ENCODE assay signal across 11 cellular contexts in genomic region chr10:98340946-98341345, GRCh38.
A peak's percentile ranks its signal among the peaks of the same experiment; 100 is the strongest.
DNase-seq lines count a peak whose midpoint lies in the region; ATAC-seq and TF ChIP-seq lines count a peak whose summit lies in the region.
"Had no signal": no experiment of that assay in that cellular context is flagged by ENCODE, and none has a peak within 500 bp of the region (broad histone marks: within the 10 kb centered on the region; RNA-seq: fewer than 3 reads in every experiment).

No MANE protein-coding gene starts in this region.

- WGBS in SK-N-SH (ENCODE audit: low lambda C conversion rate), result 6% methylated on average over 2 of the region's 2 CpGs

- peaks cover 23% of the 10 kb centered on the region for H3K27me3 Mint-ChIP-seq in activated CD4-positive, alpha-beta memory T cell treated with anti-CD3 and anti-CD28 coated beads, Interleukin-2, amount 10 ng/mL, durations not matched to agents 7 days and 5 days
- peaks cover 8% of the 10 kb centered on the region for H3K27me3 Mint-ChIP-seq in activated CD4-positive, alpha-beta memory T cell treated with anti-CD3 and anti-CD28 coated beads for 36 hours
- no peaks in the 10 kb centered on the region for H3K27me3 Mint-ChIP-seq in stimulated activated naive B cell treated with anti-CD40 and anti-IgM and Interleukin-4, amounts not matched to agents 10 μg/mL and 1 μg/mL and 100 μg/mL, for 72 hours

- POLR2A ChIA-PET in activated CD4-positive, alpha-beta memory T cell treated with anti-CD3 and anti-CD28 coated beads, Interleukin-2, amount 10 ng/mL, durations not matched to agents 7 days and 5 days (lab: Charles Lee), result interaction anchor here (1.5 to 1.6 kb wide), 2 partner anchors 63 to 105 kb away, joined by 4 to 5 read pairs; no protein-coding TSS in a partner anchor
- POLR2A ChIA-PET in activated CD4-positive, alpha-beta memory T cell treated with anti-CD3 and anti-CD28 coated beads for 36 hours (lab: Charles Lee), result no interaction called here
- POLR2A ChIA-PET in SK-N-SH (lab: Yijun Ruan, JAX), result interaction anchor here (1.3 kb wide), 1 partner anchor 126 kb away, joined by 3 read pairs; no protein-coding TSS in a partner anchor

- no peak overlapping the region for H3K9ac ChIP-seq in SK-N-SH

- 0 out of 4 replicates have a peak, but pooled peaks of 1 of the 2 experiments have one; percentile 23 for TF ChIP-seq EP300 in SK-N-SH (IDR thresholded peaks at IDR 0.05; ENCODE audit: borderline replicate concordance in 1 of 2, low read depth in 1 of 2, low read length in 1 of 2)

- H3K27ac ChIP-seq in SK-N-SH (ENCODE audit: low read depth in 2 of 2, low read length in 1 of 2) (peak overlapping the region in 1 of 2 experiments; percentile 23; a peak in 2 of 4 replicates), coronary artery (no peak overlapping the region)
- H3K27ac ChIP-seq: esophagus squamous epithelium, upper lobe of right lung had no signal

- peaks cover 5 to 10% of the 10 kb centered on the region in 2 experiments; a peak in 2 of 4 replicates for H3K4me1 ChIP-seq in SK-N-SH (ENCODE audit: control insufficient read depth in 1 of 2, insufficient read depth in 2 of 2, low read depth in 1 of 2, low read length in 1 of 2)

- H3K4me3 Mint-ChIP-seq in activated CD4-positive, alpha-beta memory T cell treated with anti-CD3 and anti-CD28 coated beads, Interleukin-2, amount 10 ng/mL, durations not matched to agents 7 days and 5 days, result no peak overlapping the region
- H3K4me3 Mint-ChIP-seq in activated CD4-positive, alpha-beta memory T cell treated with anti-CD3 and anti-CD28 coated beads for 36 hours, result no peak overlapping the region
- no peak overlapping the region for H3K4me3 Mint-ChIP-seq in stimulated activated naive B cell treated with anti-CD40 and anti-IgM and Interleukin-4, amounts not matched to agents 10 μg/mL and 1 μg/mL and 100 μg/mL, for 72 hours

- peak overlapping the region; percentile 43 for H3K4me2 ChIP-seq in SK-N-SH

- H3K9me3 Mint-ChIP-seq in activated CD4-positive, alpha-beta memory T cell treated with anti-CD3 and anti-CD28 coated beads, Interleukin-2, amount 10 ng/mL, durations not matched to agents 7 days and 5 days, result no peaks in the 10 kb centered on the region
- H3K9me3 Mint-ChIP-seq in activated CD4-positive, alpha-beta memory T cell treated with anti-CD3 and anti-CD28 coated beads for 36 hours, result no peaks in the 10 kb centered on the region
- H3K9me3 Mint-ChIP-seq in stimulated activated naive B cell treated with anti-CD40 and anti-IgM and Interleukin-4, amounts not matched to agents 10 μg/mL and 1 μg/mL and 100 μg/mL, for 72 hours, result peaks cover 0 to under 1% of the 10 kb centered on the region in 2 donors

- intact Hi-C loops in activated CD4-positive, alpha-beta memory T cell treated with anti-CD3 and anti-CD28 coated beads for 36 hours (cut with micrococcal nuclease), result no loop called here

- H3K36me3 ChIP-seq in SK-N-SH (replicated peaks in 1 of 2; ENCODE audit: control insufficient read depth in 1 of 2, insufficient read depth in 2 of 2, low read length in 1 of 2), result no peaks in the 10 kb centered on the region
- H3K36me3 ChIP-seq: esophagus squamous epithelium, upper lobe of right lung had no signal

- TF ChIP-seq CTCF in SK-N-SH (IDR thresholded peaks at IDR 0.05), result no peak
- peak; percentile 28 for TF ChIP-seq CTCF in fibroblast of the aortic adventitia (IDR thresholded peaks at IDR 0.05; ENCODE audit: insufficient read depth, low read length)
- TF ChIP-seq CTCF in coronary artery (IDR thresholded peaks at IDR 0.05), result no peak

- CTCF ChIA-PET in activated CD4-positive, alpha-beta memory T cell treated with anti-CD3 and anti-CD28 coated beads, Interleukin-2, amount 10 ng/mL, durations not matched to agents 7 days and 5 days (lab: Charles Lee), result interaction anchor here (0.9 to 1.4 kb wide), 2 partner anchors 9 to 50 kb away, joined by 3 to 4 read pairs; no protein-coding TSS in a partner anchor
- CTCF ChIA-PET in activated CD4-positive, alpha-beta memory T cell treated with anti-CD3 and anti-CD28 coated beads for 36 hours (lab: Charles Lee), result no interaction called here
- CTCF ChIA-PET in SK-N-SH (lab: Yijun Ruan, JAX), result interaction anchor here (0.8 to 1.8 kb wide), 7 partner anchors 8 to 127 kb away, joined by 3 to 12 read pairs (median 3); no protein-coding TSS in a partner anchor

- H3K27me3 ChIP-seq in SK-N-SH (ENCODE audit: insufficient read depth), result no peaks in the 10 kb centered on the region
- H3K27me3 ChIP-seq: upper lobe of right lung had no signal

- H4K20me1 ChIP-seq in SK-N-SH (ENCODE audit: insufficient read depth), result no peaks in the 10 kb centered on the region

- TF ChIP-seq RAD21 in SK-N-SH (IDR thresholded peaks at IDR 0.05; ENCODE audit: low read length), result peak; percentile 39; the same call in 1 of the 2 replicates

- peak overlapping the region; percentile 74 for H3K27ac Mint-ChIP-seq in activated CD4-positive, alpha-beta memory T cell treated with anti-CD3 and anti-CD28 coated beads, Interleukin-2, amount 10 ng/mL, durations not matched to agents 7 days and 5 days
- no peak overlapping the region for H3K27ac Mint-ChIP-seq in activated CD4-positive, alpha-beta memory T cell treated with anti-CD3 and anti-CD28 coated beads for 36 hours
- H3K27ac Mint-ChIP-seq in stimulated activated naive B cell treated with anti-CD40 and anti-IgM and Interleukin-4, amounts not matched to agents 10 μg/mL and 1 μg/mL and 100 μg/mL, for 72 hours, result no peak overlapping the region

- peak overlapping the region; percentile 76 for H2AFZ ChIP-seq in SK-N-SH (ENCODE audit: low read depth)

- H3K4me3 ChIP-seq in SK-N-SH (ENCODE audit: low read depth in 2 of 2, low read length in 1 of 2) (no peak overlapping the region), fibroblast of the aortic adventitia (ENCODE audit: low read depth, low read length) (no peak overlapping the region), coronary artery (no peak overlapping the region)
- H3K4me3 ChIP-seq: esophagus squamous epithelium, upper lobe of right lung had no signal

- peak; percentile 38 to 51 for ATAC-seq in stimulated activated naive B cell treated with anti-CD40 and anti-IgM and Interleukin-4, amounts not matched to agents 10 μg/mL and 1 μg/mL and 100 μg/mL, for 72 hours (replicated peaks)
- no peak for ATAC-seq in HG02798 (IDR thresholded peaks at IDR 0.05; ENCODE audit: poor library complexity, unreplicated experiment)
- ATAC-seq: upper lobe of right lung had no signal

- H3K79me2 ChIP-seq in SK-N-SH (ENCODE audit: insufficient read depth), result no peaks in the 10 kb centered on the region

- H3F3A ChIP-seq in SK-N-SH (replicated peaks; ENCODE audit: insufficient read depth), result no peaks in the 10 kb centered on the region

- H3K9me2 ChIP-seq in SK-N-SH, result no peaks in the 10 kb centered on the region

- H3K36me3 Mint-ChIP-seq in activated CD4-positive, alpha-beta memory T cell treated with anti-CD3 and anti-CD28 coated beads, Interleukin-2, amount 10 ng/mL, durations not matched to agents 7 days and 5 days (ENCODE audit: low read depth), result no peaks in the 10 kb centered on the region
- no peaks in the 10 kb centered on the region for H3K36me3 Mint-ChIP-seq in activated CD4-positive, alpha-beta memory T cell treated with anti-CD3 and anti-CD28 coated beads for 36 hours
- H3K36me3 Mint-ChIP-seq in stimulated activated naive B cell treated with anti-CD40 and anti-IgM and Interleukin-4, amounts not matched to agents 10 μg/mL and 1 μg/mL and 100 μg/mL, for 72 hours, result no peaks in the 10 kb centered on the region

- peaks cover 18% of the 10 kb centered on the region for H3K4me1 Mint-ChIP-seq in activated CD4-positive, alpha-beta memory T cell treated with anti-CD3 and anti-CD28 coated beads, Interleukin-2, amount 10 ng/mL, durations not matched to agents 7 days and 5 days
- peaks cover 12% of the 10 kb centered on the region for H3K4me1 Mint-ChIP-seq in activated CD4-positive, alpha-beta memory T cell treated with anti-CD3 and anti-CD28 coated beads for 36 hours (ENCODE audit: low read depth)
- peaks cover 28 to 46% of the 10 kb centered on the region in 2 donors for H3K4me1 Mint-ChIP-seq in stimulated activated naive B cell treated with anti-CD40 and anti-IgM and Interleukin-4, amounts not matched to agents 10 μg/mL and 1 μg/mL and 100 μg/mL, for 72 hours

- H3K9me3 ChIP-seq in SK-N-SH, result no peaks in the 10 kb centered on the region
- H3K9me3 ChIP-seq: esophagus squamous epithelium, upper lobe of right lung had no signal

- DNase-seq in activated CD4-positive, alpha-beta memory T cell treated with anti-CD3 and anti-CD28 coated beads, Interleukin-2, amount 10 ng/mL, durations not matched to agents 7 days and 5 days, result no peak
- no peak for DNase-seq in activated CD4-positive, alpha-beta memory T cell treated with anti-CD3 and anti-CD28 coated beads for 36 hours
- peak; percentile 64 for DNase-seq in SK-N-SH
- DNase-seq in fibroblast of the aortic adventitia (ENCODE audit: low read depth), result peak; percentile 67
- DNase-seq in stimulated activated naive B cell treated with anti-CD40 and anti-IgM and Interleukin-4, amounts not matched to agents 10 μg/mL and 1 μg/mL and 100 μg/mL, for 72 hours, result no peak
- no peak for DNase-seq in NCI-H2081 treated with DMSO at 0.1 percent for 48 hours (lab: John Stamatoyannopoulos, UW)
- DNase-seq in coronary artery (ENCODE audit: low spot score), result no peak
- DNase-seq: esophagus squamous epithelium, NCI-H2029, upper lobe of right lung had no signal

TF ChIP-seq in SK-N-SH, 30 proteins besides CTCF, POLR2A, EP300 and RAD21 (continues in another document):
- no peak for TF ChIP-seq REST (IDR thresholded peaks at IDR 0.05; ENCODE audit: low read depth, low read length)

Comparison
In these comparisons a context has a peak if more than half of its experiments do, and no peak if none do; other contexts are left out.
1. DNase-seq: peak in SK-N-SH (single experiment) and fibroblast of the aortic adventitia (single experiment); none in activated CD4-positive, alpha-beta memory T cell treated with anti-CD3 and anti-CD28 coated beads, Interleukin-2, amount 10 ng/mL, durations not matched to agents 7 days and 5 days (single experiment), activated CD4-positive, alpha-beta memory T cell treated with anti-CD3 and anti-CD28 coated beads for 36 hours (single experiment), stimulated activated naive B cell treated with anti-CD40 and anti-IgM and Interleukin-4, amounts not matched to agents 10 μg/mL and 1 μg/mL and 100 μg/mL, for 72 hours (single experiment), NCI-H2081 treated with DMSO at 0.1 percent for 48 hours (single experiment) and coronary artery (single experiment).